Comparison of ENCODE assay signal across 19 cellular contexts in genomic region chr13:98457053-98457452, GRCh38.
DNase-seq lines count a peak whose midpoint lies in the region; ATAC-seq and TF ChIP-seq lines count a peak whose summit lies in the region.
"Had no signal": no experiment of that assay in that cellular context is flagged by ENCODE, and none has a peak within 500 bp of the region (broad histone marks: within the 10 kb centered on the region; RNA-seq: fewer than 3 reads in every experiment).

No MANE protein-coding gene starts in this region.

- H2AFZ ChIP-seq in hepatocyte (no peak overlapping the region), PC-9 (no peak overlapping the region)

- BruUV-seq in PC-9 (replicated peaks; lab: Mats Ljungman, UMichigan) = no TSS peak

- no peaks in the 10 kb centered on the region for H3K27me3 Mint-ChIP-seq in activated CD4-positive, alpha-beta memory T cell treated with anti-CD3 and anti-CD28 coated beads, Interleukin-2, amount 10 ng/mL, durations not matched to agents 7 days and 5 days
- no peaks in the 10 kb centered on the region for H3K27me3 Mint-ChIP-seq in naive thymus-derived CD4-positive, alpha-beta T cell

- H3K4me1 Mint-ChIP-seq in activated CD4-positive, alpha-beta memory T cell treated with anti-CD3 and anti-CD28 coated beads, Interleukin-2, amount 10 ng/mL, durations not matched to agents 7 days and 5 days = no peaks in the 10 kb centered on the region
- H3K4me1 Mint-ChIP-seq in naive thymus-derived CD4-positive, alpha-beta T cell = peaks cover 1 to 15% (median 6%) of the 10 kb centered on the region in 7 donors

- peaks cover 75% of the 10 kb centered on the region for H3K36me3 Mint-ChIP-seq in activated CD4-positive, alpha-beta memory T cell treated with anti-CD3 and anti-CD28 coated beads, Interleukin-2, amount 10 ng/mL, durations not matched to agents 7 days and 5 days (ENCODE audit: low read depth)
- H3K36me3 Mint-ChIP-seq in naive thymus-derived CD4-positive, alpha-beta T cell = peaks cover 5 to 51% (median 15%) of the 10 kb centered on the region in 5 donors

- no peaks in the 10 kb centered on the region for H3K9me3 Mint-ChIP-seq in activated CD4-positive, alpha-beta memory T cell treated with anti-CD3 and anti-CD28 coated beads, Interleukin-2, amount 10 ng/mL, durations not matched to agents 7 days and 5 days
- H3K9me3 Mint-ChIP-seq in naive thymus-derived CD4-positive, alpha-beta T cell = no peaks in the 10 kb centered on the region

- peak overlapping the region; percentile 26 for H3K27ac Mint-ChIP-seq in activated CD4-positive, alpha-beta memory T cell treated with anti-CD3 and anti-CD28 coated beads, Interleukin-2, amount 10 ng/mL, durations not matched to agents 7 days and 5 days
- peak overlapping the region in 5 of 9 donors; percentile 15 to 68 (median 42) for H3K27ac Mint-ChIP-seq in naive thymus-derived CD4-positive, alpha-beta T cell

- intact Hi-C loops in left cardiac atrium (cut with DNase I) = loop anchor here in 1 of 2 donors (10.0 kb wide), 1 partner anchor 388 kb away; no protein-coding TSS in a partner anchor
- intact Hi-C loops in Right ventricle myocardium superior (cut with DNase I) = no loop called here
- intact Hi-C loops in naive thymus-derived CD4-positive, alpha-beta T cell (cut with micrococcal nuclease) = no loop called here
- intact Hi-C loops in vagina (cut with DNase I) = no loop called here
- intact Hi-C loops in PC-9 (cut with micrococcal nuclease; ENCODE audit: unreplicated experiment) = no loop called here

- DNase-seq in left cardiac atrium (peak; percentile 10), Right ventricle myocardium superior (no peak), vagina (ENCODE audit: extremely low spot score in 2 of 2) (no peak), hepatocyte (ENCODE audit: low spot score) (no peak), PC-9 (no peak)
- DNase-seq in activated CD4-positive, alpha-beta memory T cell treated with anti-CD3 and anti-CD28 coated beads, Interleukin-2, amount 10 ng/mL, durations not matched to agents 7 days and 5 days = no peak
- no peak for DNase-seq in naive thymus-derived CD4-positive, alpha-beta T cell
- DNase-seq: activated CD4-positive, alpha-beta T cell treated with anti-CD3 and anti-CD28 coated beads for 48 hours; activated naive CD4-positive, alpha-beta T cell; central memory CD4-positive, alpha-beta T cell; DMS153; islet precursor cell; NCI-H446 treated with DMSO at 0.1 percent for 48 hours; occipital lobe; SJCRH30; stimulated activated CD4-positive, alpha-beta T cell treated with anti-CD3 and anti-CD28 coated beads, Interleukin-12 subunit alpha, Interleukin-12 subunit beta, amount 100 ng/mL, for 4 hours; stimulated activated CD4-positive, alpha-beta T cell treated with anti-CD3 and anti-CD28 coated beads, Interleukin-4, amount 100 ng/mL, for 4 hours had no signal

- no peak overlapping the region for H3K4me3 ChIP-seq in naive thymus-derived CD4-positive, alpha-beta T cell (ENCODE audit: low read length)
- H3K4me3 ChIP-seq in vagina (no peak overlapping the region), hepatocyte (no peak overlapping the region), PC-9 (no peak overlapping the region)
- H3K4me3 ChIP-seq: lung, right atrium auricular region, SJCRH30 had no signal

- WGBS in hepatocyte (ENCODE audit: low lambda C conversion rate, missing lambda C conversion rate) = 97% methylated on average over 13 of the region's 13 CpGs

- POLR2A ChIA-PET in activated CD4-positive, alpha-beta memory T cell treated with anti-CD3 and anti-CD28 coated beads, Interleukin-2, amount 10 ng/mL, durations not matched to agents 7 days and 5 days (lab: Charles Lee) = interaction anchor here (1.6 kb wide), 1 partner anchor 11 kb away, joined by 4 read pairs; no protein-coding TSS in a partner anchor
- POLR2A ChIA-PET in naive thymus-derived CD4-positive, alpha-beta T cell (lab: Charles Lee) = interaction anchor here (0.7 kb wide), 2 partner anchors 106 to 197 kb away, joined by 3 read pairs; no protein-coding TSS in a partner anchor
- POLR2A ChIA-PET in PC-9 (lab: Charles Lee; ENCODE audit: unreplicated experiment) = no interaction called here

- no peak overlapping the region for H3K27ac ChIP-seq in naive thymus-derived CD4-positive, alpha-beta T cell (ENCODE audit: low read depth, low read length)
- H3K27ac ChIP-seq in vagina (peak overlapping the region; percentile 83), hepatocyte (no peak overlapping the region), PC-9 (no peak overlapping the region)
- H3K27ac ChIP-seq: SJCRH30 had no signal

- H4K20me1 ChIP-seq in hepatocyte (ENCODE audit: insufficient read depth, poor library complexity, severe bottlenecking) (peaks cover 4% of the 10 kb centered on the region), PC-9 (ENCODE audit: insufficient read depth) (peaks cover 5% of the 10 kb centered on the region)

- CTCF ChIA-PET in activated CD4-positive, alpha-beta memory T cell treated with anti-CD3 and anti-CD28 coated beads, Interleukin-2, amount 10 ng/mL, durations not matched to agents 7 days and 5 days (lab: Charles Lee) = interaction anchor here (1.0 to 3.4 kb wide), 3 partner anchors 10 to 28 kb away, joined by 3 to 18 read pairs (median 6); no protein-coding TSS in a partner anchor
- CTCF ChIA-PET in naive thymus-derived CD4-positive, alpha-beta T cell (lab: Charles Lee) = interaction anchor here (1.0 to 1.7 kb wide), 3 partner anchors 8 to 11 kb away, joined by 3 to 6 read pairs (median 6); no protein-coding TSS in a partner anchor
- CTCF ChIA-PET in PC-9 (lab: Charles Lee) = interaction anchor here (0.6 kb wide), 1 partner anchor 393 kb away, joined by 5 read pairs; no protein-coding TSS in a partner anchor

- H3K4me2 ChIP-seq in hepatocyte = no peak overlapping the region
- no peak overlapping the region for H3K4me2 ChIP-seq in PC-9

- H3K9me3 ChIP-seq in naive thymus-derived CD4-positive, alpha-beta T cell (ENCODE audit: control insufficient read depth in 2 of 3, low read length in 3 of 3) = no peaks in the 10 kb centered on the region
- no peaks in the 10 kb centered on the region for H3K9me3 ChIP-seq in vagina
- no peaks in the 10 kb centered on the region for H3K9me3 ChIP-seq in hepatocyte (ENCODE audit: low read depth)
- no peaks in the 10 kb centered on the region for H3K9me3 ChIP-seq in PC-9 (ENCODE audit: insufficient read depth, low read depth)
- H3K9me3 ChIP-seq: right atrium auricular region, SJCRH30 had no signal

- TF ChIP-seq POLR2A in vagina (IDR thresholded peaks at IDR 0.05) = no peak

- H3K4me3 Mint-ChIP-seq in activated CD4-positive, alpha-beta memory T cell treated with anti-CD3 and anti-CD28 coated beads, Interleukin-2, amount 10 ng/mL, durations not matched to agents 7 days and 5 days = no peak overlapping the region
- no peak overlapping the region for H3K4me3 Mint-ChIP-seq in naive thymus-derived CD4-positive, alpha-beta T cell

- no peaks in the 10 kb centered on the region for H3K27me3 ChIP-seq in naive thymus-derived CD4-positive, alpha-beta T cell (ENCODE audit: control insufficient read depth in 2 of 2, insufficient read depth in 2 of 2, low read length in 2 of 2)
- no peaks in the 10 kb centered on the region for H3K27me3 ChIP-seq in vagina
- H3K27me3 ChIP-seq in hepatocyte = no peaks in the 10 kb centered on the region
- no peaks in the 10 kb centered on the region for H3K27me3 ChIP-seq in PC-9 (ENCODE audit: insufficient read depth, low read depth)
- H3K27me3 ChIP-seq: right atrium auricular region, SJCRH30 had no signal

- H3K79me2 ChIP-seq in hepatocyte (no peaks in the 10 kb centered on the region), PC-9 (ENCODE audit: low read depth) (0 out of 2 replicates have a peak, but pooled peaks cover 4% of the 10 kb centered on the region)

- peaks cover 12 to 85% (median 24%) of the 10 kb centered on the region in 3 experiments for H3K36me3 ChIP-seq in naive thymus-derived CD4-positive, alpha-beta T cell (ENCODE audit: control insufficient read depth in 2 of 3, insufficient read depth in 3 of 3, low read length in 3 of 3)
- H3K36me3 ChIP-seq in vagina (peaks cover 0 to 43% of the 10 kb centered on the region in 2 donors), hepatocyte (replicated peaks; ENCODE audit: insufficient read depth, low read depth) (no peaks in the 10 kb centered on the region), PC-9 (ENCODE audit: low read depth) (peaks cover 37% of the 10 kb centered on the region)

- peaks cover 47% of the 10 kb centered on the region; the same call in 1 of the 2 replicates for H3F3A ChIP-seq in PC-9 (ENCODE audit: insufficient read depth, low read depth)

- H3K9me2 ChIP-seq in hepatocyte (replicated peaks; ENCODE audit: insufficient read depth) (no peaks in the 10 kb centered on the region), PC-9 (ENCODE audit: insufficient read depth) (no peaks in the 10 kb centered on the region)

- ATAC-seq in left cardiac atrium (no peak), Right ventricle myocardium superior (ENCODE audit: poor library complexity) (no peak)
- ATAC-seq in naive thymus-derived CD4-positive, alpha-beta T cell = no peak

- no peaks in the 10 kb centered on the region for H3K4me1 ChIP-seq in naive thymus-derived CD4-positive, alpha-beta T cell (ENCODE audit: control insufficient read depth in 2 of 2, insufficient read depth in 2 of 2, low read length in 2 of 2)
- peaks cover 40% of the 10 kb centered on the region for H3K4me1 ChIP-seq in vagina
- H3K4me1 ChIP-seq in hepatocyte (ENCODE audit: insufficient read depth) = peaks cover 3% of the 10 kb centered on the region
- H3K4me1 ChIP-seq in PC-9 (replicated peaks; ENCODE audit: insufficient read depth) = no peaks in the 10 kb centered on the region

- TF ChIP-seq CTCF in vagina (IDR thresholded peaks at IDR 0.05) = no peak
- no peak for TF ChIP-seq CTCF in hepatocyte (IDR thresholded peaks at IDR 0.05; ENCODE audit: poor library complexity)
- TF ChIP-seq CTCF in PC-9 (conservative IDR thresholded peaks at IDR 0.05) = no peak
